ENCODE assay signal across 28 cellular contexts in genomic region chr10:109187677-109188076, GRCh38.
DNase-seq lines count a peak whose midpoint lies in the region; ATAC-seq, FAIRE-seq and TF ChIP-seq lines count a peak whose summit lies in the region.
"Had no signal": no experiment of that assay in that cellular context is flagged by ENCODE, and none has a peak within 500 bp of the region (broad histone marks: within the 10 kb centered on the region; RNA-seq: fewer than 3 reads in every experiment).

No MANE protein-coding gene starts in this region.

- H3K4me3 ChIP-seq in fibroblast of villous mesenchyme (ENCODE audit: low read depth, low read length) (no peak overlapping the region), skeletal muscle cell (ENCODE audit: low read depth, low read length) (no peak overlapping the region), pancreas (no peak overlapping the region)
- H3K4me3 ChIP-seq: GM23248, SJCRH30 had no signal

- no peaks in the 10 kb centered on the region for H3K9me3 ChIP-seq in pancreas

- TF ChIP-seq CTCF in fibroblast of villous mesenchyme (IDR thresholded peaks at IDR 0.05; ENCODE audit: insufficient read depth, low read depth, low read length): no peak
- TF ChIP-seq CTCF in pancreas (IDR thresholded peaks at IDR 0.05): no peak

- intact Hi-C loops in pancreas (cut with DNase I): no loop called here

- no peak overlapping the region for H3K27ac ChIP-seq in pancreas
- H3K27ac ChIP-seq: C4-2B, GM23248, HL-60, SJCRH30 had no signal

- no peak for ATAC-seq in pancreas
- ATAC-seq: PC-3, Right ventricle myocardium inferior, SK-N-SH treated with all-trans-retinoic acid at 6 μM for 48 hours had no signal

- no peaks in the 10 kb centered on the region for H3K4me1 ChIP-seq in pancreas
- H3K4me1 ChIP-seq: SJCRH30 had no signal

- no peaks in the 10 kb centered on the region for H3K27me3 ChIP-seq in pancreas
- H3K27me3 ChIP-seq: SJCRH30 had no signal

- POLR2A ChIA-PET in HEK293T (lab: Yijun Ruan, JAX): no interaction called here

- H3K36me3 ChIP-seq in pancreas: no peaks in the 10 kb centered on the region
- H3K36me3 ChIP-seq: SJCRH30 had no signal

- peak; percentile 55 for DNase-seq in EH (ENCODE audit: low read depth)
- DNase-seq in LHCN-M2 (ENCODE audit: low read depth): peak; percentile 10
- DNase-seq in fibroblast of villous mesenchyme (ENCODE audit: low read depth): peak; percentile 51
- DNase-seq in skeletal muscle cell (ENCODE audit: low read depth): peak; percentile 21
- DNase-seq in pancreas: no peak
- no peak for DNase-seq in NCI-H1092 (lab: John Stamatoyannopoulos, UW)
- DNase-seq in HEK293T (ENCODE audit: extremely low spot score): no peak
- DNase-seq: CD8-positive, alpha-beta memory T cell; DMS 273 treated with DMSO at 0.1 percent for 48 hours; DMS79; GM23248; H7; Karpas-422; NCI-H1105 treated with DMSO at 0.1 percent for 48 hours; NCI-H146; NCI-H1930; NCI-H2107; NCI-H446; NCI-H526; NCI-H82; NK-92 treated with Interleukin-12 subunit alpha and Interleukin-12 subunit beta, amount 100 ng/mL, for 24 hours; PC-3; SJCRH30 had no signal

- 11 to 43% methylated on average over 2 of the region's 2 CpGs for WGBS in pancreas, 2 donors

- CTCF ChIA-PET in HEK293T (lab: Yijun Ruan, JAX): no interaction called here

- FAIRE-seq in pancreas (lab: Jason Lieb, UNC): no peak
- FAIRE-seq: A204.1 had no signal

TF ChIP-seq in HEK293T, 16 proteins besides CTCF, POLR2A, EP300 and RAD21:
- TF ChIP-seq HDGF (IDR thresholded peaks at IDR 0.05; ENCODE audit: borderline replicate concordance) (no peak), NFRKB (IDR thresholded peaks at IDR 0.05) (no peak), BHLHE40 (IDR thresholded peaks at IDR 0.05; ENCODE audit: borderline replicate concordance) (no peak), ARNT (IDR thresholded peaks at IDR 0.05) (no peak), LEF1 (IDR thresholded peaks at IDR 0.05; ENCODE audit: borderline replicate concordance) (no peak), PKNOX1 (IDR thresholded peaks at IDR 0.05) (no peak), SP1 (IDR thresholded peaks at IDR 0.05) (no peak), ELF4 (IDR thresholded peaks at IDR 0.05) (no peak)

Comparison
In these comparisons a context has a peak if more than half of its experiments do, and no peak if none do; other contexts are left out.
1. DNase-seq: peak in EH (single experiment), LHCN-M2 (single experiment), fibroblast of villous mesenchyme (single experiment) and skeletal muscle cell (single experiment); none in pancreas (0 of 6), NCI-H1092 (single experiment) and HEK293T (single experiment).